In the genomic region with DNA sequence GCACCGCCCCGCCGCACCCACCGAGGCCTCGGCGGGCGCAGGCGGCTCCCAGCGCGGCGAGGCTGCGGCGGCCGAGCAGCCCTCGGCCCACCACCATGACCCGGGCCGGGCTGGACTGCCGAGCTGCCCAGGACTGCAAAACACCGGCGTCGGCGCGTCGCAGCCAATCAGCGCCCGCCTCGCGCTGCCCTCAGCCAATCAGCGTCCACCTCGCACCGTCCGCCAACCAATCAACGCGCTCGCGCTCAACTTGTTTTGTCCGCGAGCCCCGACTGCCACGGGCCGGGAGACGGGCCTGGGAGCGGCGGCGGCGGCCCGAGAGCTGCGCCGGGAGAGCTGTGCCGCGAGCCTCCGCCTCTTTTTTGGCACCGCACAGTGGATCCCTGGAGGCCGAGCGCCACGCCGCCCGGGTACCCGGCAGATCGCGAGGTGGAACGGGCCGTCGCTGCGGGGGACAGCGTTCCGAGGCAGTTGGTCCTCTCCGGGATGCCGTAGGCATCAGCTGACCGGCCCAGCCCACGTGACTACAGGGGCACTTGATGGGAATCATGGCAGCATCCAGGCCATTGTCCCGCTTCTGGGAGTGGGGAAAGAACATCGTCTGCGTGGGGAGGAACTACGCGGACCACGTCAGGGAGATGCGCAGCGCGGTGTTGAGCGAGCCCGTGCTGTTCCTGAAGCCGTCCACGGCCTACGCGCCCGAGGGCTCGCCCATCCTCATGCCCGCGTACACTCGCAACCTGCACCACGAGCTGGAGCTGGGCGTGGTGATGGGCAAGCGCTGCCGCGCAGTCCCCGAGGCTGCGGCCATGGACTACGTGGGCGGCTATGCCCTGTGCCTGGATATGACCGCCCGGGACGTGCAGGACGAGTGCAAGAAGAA, we compare ENCODE assay signal across 8 cellular contexts. TPM values are rescaled to one million over a fixed set of nuclear protein-coding genes. Genes with fewer than 3 reads are reported as not detected.
A peak's percentile ranks its signal among the peaks of the same experiment; 100 is the strongest.
DNase-seq lines count a peak whose midpoint lies in the region; ATAC-seq and TF ChIP-seq lines count a peak whose summit lies in the region.

Gene FAHD1 (plus strand): TSS at position 516 of the 883 bp plus-strand sequence. CDS start 33 bp downstream, at position 549.
Gene HAGH (minus strand): TSS at position 135 of the 883 bp plus-strand sequence. CDS start 38 bp downstream, at position 97.

- peak within 1 kb of the TSS; percentile 92 for H3K27ac ChIP-seq in layer of hippocampus (ENCODE audit: low read depth, low read length)

- CTCF ChIA-PET in BJ (lab: Yijun Ruan, JAX), result no interaction called here

- DNase-seq in BJ (ENCODE audit: low read depth), result peak; percentile 76
- peak; percentile 62 for DNase-seq in NCI-H524 treated with DMSO at 0.1 percent for 48 hours (lab: John Stamatoyannopoulos, UW)
- peak; percentile 86 to 89 for DNase-seq in activated CD4-positive, alpha-beta T cell treated with anti-CD3 and anti-CD28 coated beads for 4 hours
- peak; percentile 97 for DNase-seq in choroid plexus epithelial cell (ENCODE audit: low read depth)
- peak; percentile 71 to 88 (median 80) for DNase-seq in stimulated activated CD4-positive, alpha-beta T cell treated with anti-CD3 and anti-CD28 coated beads, Interleukin-1b, Interleukin-23, amount 100 ng/mL, for 24 hours (ENCODE audit: low read depth in 4 of 4, low spot score in 1 of 4)

- H3K27me3 ChIP-seq in BJ (ENCODE audit: control insufficient read depth, insufficient read depth, low read length) (no peaks in the 10 kb centered on the region), layer of hippocampus (ENCODE audit: control insufficient read depth, insufficient read depth, low read length) (no peaks in the 10 kb centered on the region)

- POLR2A ChIA-PET in BJ (lab: Charles Lee), result interaction anchor here (0.6 to 1.1 kb wide), 3 partner anchors 12 to 329 kb away, joined by 3 to 4 read pairs (median 3); partner anchors contain the start of gene RPS2

- no peak for TF ChIP-seq CTCF in BJ (IDR thresholded peaks at IDR 0.05; ENCODE audit: insufficient read depth, low read depth, low read length)
- TF ChIP-seq CTCF in choroid plexus epithelial cell (conservative IDR thresholded peaks at IDR 0.05; ENCODE audit: low read depth, low read length), result no peak

- ATAC-seq in GM19324 (IDR thresholded peaks at IDR 0.05; ENCODE audit: low FRiP score, unreplicated experiment), result peak; percentile 88
- ATAC-seq in HG03460 (IDR thresholded peaks at IDR 0.05; ENCODE audit: unreplicated experiment), result peak; percentile 79

- H3K4me3 ChIP-seq in BJ (ENCODE audit: low read depth, low read length) (peak within 1 kb of the TSS; percentile 76), choroid plexus epithelial cell (ENCODE audit: low read depth, low read length) (peak within 1 kb of the TSS; percentile 100)

- H3K36me3 ChIP-seq in BJ (ENCODE audit: control insufficient read depth, insufficient read depth, low read length), result peaks cover 3% of the 10 kb centered on the region; the same call in 1 of the 2 replicates

RNA-seq across cellular contexts. Expression of gene FAHD1, which starts in this region (rescaled TPM):
- 52.5 and 53.1 TPM in 2 replicates for polyA plus RNA-seq in BJ (2011; rRNA removed)
- polyA minus RNA-seq in BJ (2011; rRNA and poly(A)+ RNA removed), result 12.8 and 18.3 TPM in 2 replicates

RNA-seq across cellular contexts. Expression of gene HAGH, which starts in this region (rescaled TPM):
- polyA plus RNA-seq in BJ (2011; rRNA removed), result 32.2 and 51.6 TPM in 2 replicates
- polyA minus RNA-seq in BJ (2011; rRNA and poly(A)+ RNA removed), result 14.0 and 19.5 TPM in 2 replicates

Comparison
In these comparisons a context has a peak if more than half of its experiments do, and no peak if none do; other contexts are left out.
1. Peak in every context shown above with its lines: DNase-seq, ATAC-seq, H3K4me3 ChIP-seq and H3K27ac ChIP-seq.